In the genomic region with DNA sequence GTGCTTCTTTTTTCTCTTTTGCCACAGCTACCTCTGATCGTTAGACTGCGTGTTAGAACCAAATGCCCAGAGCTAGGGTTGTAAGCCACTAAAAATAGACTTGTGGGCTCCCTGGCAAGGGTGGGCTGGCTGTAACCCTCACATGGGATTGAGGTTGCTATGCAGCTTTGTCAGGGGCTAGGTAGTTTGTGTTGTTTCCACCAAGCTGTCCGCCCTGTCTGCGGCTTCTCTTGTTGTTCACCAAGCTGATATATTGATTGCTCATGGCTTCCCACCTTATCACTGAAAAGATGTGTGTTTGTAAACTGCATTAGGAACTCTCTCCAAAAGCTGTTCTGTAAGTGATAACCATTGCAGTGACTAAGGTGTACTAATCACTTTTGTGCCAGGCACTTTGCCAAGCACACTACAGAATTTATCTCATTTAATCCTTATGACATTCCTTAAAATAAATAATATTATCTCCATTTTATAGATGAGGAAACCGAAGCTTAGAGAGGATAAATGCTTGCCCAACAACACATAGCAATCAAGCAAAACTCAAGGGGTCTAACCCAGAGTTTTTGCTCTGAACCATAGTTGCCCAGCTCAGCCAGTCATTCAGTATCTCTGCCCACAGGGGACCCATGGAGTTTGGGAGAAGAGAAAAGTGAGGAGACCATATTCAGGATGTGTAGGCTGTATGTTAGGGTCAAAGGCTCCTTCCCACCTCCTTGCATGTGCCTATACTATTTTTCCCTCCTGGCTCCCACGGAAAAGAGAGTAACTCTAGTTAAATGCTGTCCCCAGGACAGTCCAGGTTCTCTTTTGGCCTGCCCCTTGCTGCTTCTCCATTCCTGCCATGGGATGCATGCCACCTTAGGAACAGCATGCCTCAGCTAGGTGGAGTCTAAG, we compare ENCODE assay signal across 16 cellular contexts. TPM values are rescaled to one million over a fixed set of nuclear protein-coding genes. Genes with fewer than 3 reads are reported as not detected.
DNase-seq lines count a peak whose midpoint lies in the region; ATAC-seq, FAIRE-seq and TF ChIP-seq lines count a peak whose summit lies in the region.
"Had no signal": no experiment of that assay in that cellular context is flagged by ENCODE, and none has a peak within 500 bp of the region (broad histone marks: within the 10 kb centered on the region; RNA-seq: fewer than 3 reads in every experiment).

No MANE protein-coding gene starts in this region.

- H3K9me3 ChIP-seq in A549 (0 out of 3 replicates have a peak, but pooled peaks cover 2% of the 10 kb centered on the region), DND-41 (ENCODE audit: insufficient read depth, low read length, severe bottlenecking) (no peaks in the 10 kb centered on the region), muscle layer of colon (ENCODE audit: low read length) (no peaks in the 10 kb centered on the region)
- H3K9me3 ChIP-seq: MG63 had no signal

- H3K4me3 ChIP-seq in A549 (no peak overlapping the region), DND-41 (ENCODE audit: low read depth in 1 of 2, low read length in 2 of 2) (no peak overlapping the region), muscle layer of colon (ENCODE audit: low read depth in 1 of 2, low read length in 2 of 2) (no peak overlapping the region)
- H3K4me3 ChIP-seq: MG63 had no signal

- H3K27me3 ChIP-seq in DND-41 (ENCODE audit: insufficient read depth, low read length, poor library complexity) (no peaks in the 10 kb centered on the region), muscle layer of colon (ENCODE audit: control insufficient read depth in 1 of 2, insufficient read depth in 2 of 2, low read length in 2 of 2) (no peaks in the 10 kb centered on the region)
- H3K27me3 ChIP-seq: foreskin keratinocyte, MG63 had no signal

- TF ChIP-seq RAD21 in A549 (conservative IDR thresholded peaks at IDR 0.05 in 1 of 2, IDR thresholded peaks at IDR 0.05 in 1 of 2), result no peak

- whole genome bisulfite sequencing in A549 (ENCODE audit: missing lambda C conversion rate), result 83% methylated on average over 6 of the region's 6 CpGs

- H4K20me1 ChIP-seq in DND-41 (ENCODE audit: insufficient read depth, low read length), result no peaks in the 10 kb centered on the region

- peak overlapping the region; percentile 67 for H3K9ac ChIP-seq in DND-41 (ENCODE audit: low read depth, low read length)
- H3K9ac ChIP-seq in muscle layer of colon (ENCODE audit: low read length), result no peak overlapping the region

- H2AFZ ChIP-seq in DND-41 (ENCODE audit: low read depth, low read length), result 0 out of 2 replicates have a peak overlapping the region, but pooled peaks have one; percentile 0

- no peak overlapping the region; the same call in 2 of the 3 replicates for H3K4me2 ChIP-seq in A549
- H3K4me2 ChIP-seq in DND-41 (ENCODE audit: insufficient read depth, low read length), result no peak overlapping the region; the same call in 1 of the 2 replicates

- H3K36me3 ChIP-seq in DND-41 (ENCODE audit: insufficient read depth, low read length) (no peaks in the 10 kb centered on the region), muscle layer of colon (ENCODE audit: insufficient read depth, low read length) (no peaks in the 10 kb centered on the region)
- H3K36me3 ChIP-seq: MG63 had no signal

- TF ChIP-seq POLR2A in A549 (IDR thresholded peaks at IDR 0.05; ENCODE audit: low read length), result no peak

- no peak for FAIRE-seq in A549 (lab: Jason Lieb, UNC)

- no peak for TF ChIP-seq CTCF in A549 (IDR thresholded peaks at IDR 0.05)
- TF ChIP-seq CTCF in DND-41 (IDR thresholded peaks at IDR 0.05; ENCODE audit: borderline replicate concordance, extremely low read depth, low read length, poor library complexity, severe bottlenecking), result no peak

- H3K4me1 ChIP-seq in A549 (peaks cover 48% of the 10 kb centered on the region), DND-41 (ENCODE audit: insufficient read depth, low read length) (peaks cover 78% of the 10 kb centered on the region), muscle layer of colon (ENCODE audit: insufficient read depth, low read length) (peaks cover 27% of the 10 kb centered on the region)

- no peaks in the 10 kb centered on the region for H3K79me2 ChIP-seq in DND-41 (ENCODE audit: insufficient read depth, low read length)

- TF ChIP-seq EP300 in A549 (IDR thresholded peaks at IDR 0.05), result no peak

- DNase-seq in A549 (ENCODE audit: low read depth in 1 of 2, low spot score in 1 of 2) (no peak), DND-41 (peak; percentile 47), amniotic epithelial cell (ENCODE audit: low read depth) (peak; percentile 59), SIG-M5 (lab: John Stamatoyannopoulos, UW) (no peak)
- no peak for DNase-seq in activated effector memory CD4-positive, alpha-beta T cell treated with Interleukin-2 at 50 U/mL for 16 hours
- DNase-seq: activated gamma-delta T cell treated with Interleukin-2 at 50 U/mL for 16 hours; C1 segment of cervical spinal cord; effector memory CD8-positive, alpha-beta T cell; foreskin keratinocyte; MG63; posterior cingulate gyrus; T1000 had no signal

- ATAC-seq in A549, result peak in 1 of 2 experiments; percentile 20; a peak in 2 of 6 replicates
- ATAC-seq in DND-41 (ENCODE audit: insufficient read depth, low read depth), result no peak
- ATAC-seq in HG03280 (IDR thresholded peaks at IDR 0.05; ENCODE audit: unreplicated experiment), result no peak
- ATAC-seq in GM18907 (IDR thresholded peaks at IDR 0.05; ENCODE audit: unreplicated experiment), result no peak
- ATAC-seq: effector memory CD8-positive, alpha-beta T cell; foreskin keratinocyte; HCT116 had no signal

- CTCF ChIA-PET in A549 (lab: Yijun Ruan, JAX), result interaction anchor here (2.1 kb wide), 1 partner anchor 10 kb away, joined by 4 read pairs; no protein-coding TSS in a partner anchor

- POLR2A ChIA-PET in A549 (lab: Yijun Ruan, JAX), result no interaction called here

- H3K27ac ChIP-seq in A549, result peak overlapping the region; percentile 81 to 91
- H3K27ac ChIP-seq in DND-41 (ENCODE audit: low read length), result peak overlapping the region; percentile 98
- peak overlapping the region; percentile 44 for H3K27ac ChIP-seq in muscle layer of colon (ENCODE audit: low read depth, low read length)
- H3K27ac ChIP-seq: foreskin keratinocyte had no signal

TF ChIP-seq in A549, 52 proteins besides CTCF, POLR2A, EP300 and RAD21:
- TF ChIP-seq PHF8 (IDR thresholded peaks at IDR 0.05; ENCODE audit: borderline replicate concordance, low read depth), result no peak
- no peak for TF ChIP-seq NFE2L2 (conservative IDR thresholded peaks at IDR 0.05; ENCODE audit: low read length)
- TF ChIP-seq, protein P1, sequence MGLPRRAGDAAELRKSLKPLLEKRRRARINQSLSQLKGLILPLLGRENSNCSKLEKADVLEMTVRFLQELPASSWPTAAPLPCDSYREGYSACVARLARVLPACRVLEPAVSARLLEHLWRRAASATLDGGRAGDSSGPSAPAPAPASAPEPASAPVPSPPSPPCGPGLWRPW (IDR thresholded peaks at IDR 0.05), result no peak
- no peak for TF ChIP-seq CEBPB (IDR thresholded peaks at IDR 0.05)
- no peak for TF ChIP-seq ZFP36 (IDR thresholded peaks at IDR 0.05; ENCODE audit: borderline replicate concordance, partially characterized antibody)
- TF ChIP-seq KDM5A (IDR thresholded peaks at IDR 0.05), result no peak
- TF ChIP-seq, protein P2, sequence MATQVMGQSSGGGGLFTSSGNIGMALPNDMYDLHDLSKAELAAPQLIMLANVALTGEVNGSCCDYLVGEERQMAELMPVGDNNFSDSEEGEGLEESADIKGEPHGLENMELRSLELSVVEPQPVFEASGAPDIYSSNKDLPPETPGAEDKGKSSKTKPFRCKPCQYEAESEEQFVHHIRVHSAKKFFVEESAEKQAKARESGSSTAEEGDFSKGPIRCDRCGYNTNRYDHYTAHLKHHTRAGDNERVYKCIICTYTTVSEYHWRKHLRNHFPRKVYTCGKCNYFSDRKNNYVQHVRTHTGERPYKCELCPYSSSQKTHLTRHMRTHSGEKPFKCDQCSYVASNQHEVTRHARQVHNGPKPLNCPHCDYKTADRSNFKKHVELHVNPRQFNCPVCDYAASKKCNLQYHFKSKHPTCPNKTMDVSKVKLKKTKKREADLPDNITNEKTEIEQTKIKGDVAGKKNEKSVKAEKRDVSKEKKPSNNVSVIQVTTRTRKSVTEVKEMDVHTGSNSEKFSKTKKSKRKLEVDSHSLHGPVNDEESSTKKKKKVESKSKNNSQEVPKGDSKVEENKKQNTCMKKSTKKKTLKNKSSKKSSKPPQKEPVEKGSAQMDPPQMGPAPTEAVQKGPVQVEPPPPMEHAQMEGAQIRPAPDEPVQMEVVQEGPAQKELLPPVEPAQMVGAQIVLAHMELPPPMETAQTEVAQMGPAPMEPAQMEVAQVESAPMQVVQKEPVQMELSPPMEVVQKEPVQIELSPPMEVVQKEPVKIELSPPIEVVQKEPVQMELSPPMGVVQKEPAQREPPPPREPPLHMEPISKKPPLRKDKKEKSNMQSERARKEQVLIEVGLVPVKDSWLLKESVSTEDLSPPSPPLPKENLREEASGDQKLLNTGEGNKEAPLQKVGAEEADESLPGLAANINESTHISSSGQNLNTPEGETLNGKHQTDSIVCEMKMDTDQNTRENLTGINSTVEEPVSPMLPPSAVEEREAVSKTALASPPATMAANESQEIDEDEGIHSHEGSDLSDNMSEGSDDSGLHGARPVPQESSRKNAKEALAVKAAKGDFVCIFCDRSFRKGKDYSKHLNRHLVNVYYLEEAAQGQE (IDR thresholded peaks at IDR 0.05), result no peak
- no peak for TF ChIP-seq CHD2 (IDR thresholded peaks at IDR 0.05; ENCODE audit: low read length, partially characterized antibody)
- TF ChIP-seq EHMT2 (IDR thresholded peaks at IDR 0.05; ENCODE audit: low read depth), result no peak
- no peak for TF ChIP-seq RFX5 (IDR thresholded peaks at IDR 0.05)
- TF ChIP-seq RNF2 (IDR thresholded peaks at IDR 0.05; ENCODE audit: borderline replicate concordance, low read depth), result no peak
- no peak for TF ChIP-seq MYC (IDR thresholded peaks at IDR 0.05; ENCODE audit: borderline replicate concordance, low read length)
- no peak for TF ChIP-seq MAZ (IDR thresholded peaks at IDR 0.05; ENCODE audit: borderline replicate concordance, low read depth, low read length)

RNA-seq across cellular contexts. Expression of a gene that starts 42.2 kb away (rescaled TPM):
- polyA plus RNA-seq in A549 (2011; rRNA removed) (41.1 and 44.7 TPM in 2 replicates), A549 (2017; fragmentation: RNase III; extraction: RNeasy Plus Mini Kit Qiagen cat#74134 plus additional on column Dnase treatment) (22.4 to 25.7 TPM (median 23.1 TPM) in 3 replicates)
- polyA plus RNA-seq in A549 (2012; cell fraction: cytosol; rRNA removed), result 20.3 and 22.1 TPM in 2 replicates
- polyA plus RNA-seq in A549 (2012; cell fraction: nucleus; rRNA removed), result 28.3 and 55.1 TPM in 2 replicates
- polyA minus RNA-seq in A549 (2011; rRNA and poly(A)+ RNA removed), result 18.5 and 18.9 TPM in 2 replicates

Comparison
In these comparisons a context has a peak if more than half of its experiments do, and no peak if none do; other contexts are left out.
1. DNase-seq: peak in DND-41 (single experiment) and amniotic epithelial cell (single experiment); none in A549 (0 of 2), SIG-M5 (single experiment) and activated effector memory CD4-positive, alpha-beta T cell treated with Interleukin-2 at 50 U/mL for 16 hours (single experiment).
2. H3K27ac ChIP-seq: peak in every context shown above with its lines; median percentile 98 in DND-41; 86 in A549; 44 in muscle layer of colon.